9 cellular contexts compared by ENCODE assay signal in the genomic region with DNA sequence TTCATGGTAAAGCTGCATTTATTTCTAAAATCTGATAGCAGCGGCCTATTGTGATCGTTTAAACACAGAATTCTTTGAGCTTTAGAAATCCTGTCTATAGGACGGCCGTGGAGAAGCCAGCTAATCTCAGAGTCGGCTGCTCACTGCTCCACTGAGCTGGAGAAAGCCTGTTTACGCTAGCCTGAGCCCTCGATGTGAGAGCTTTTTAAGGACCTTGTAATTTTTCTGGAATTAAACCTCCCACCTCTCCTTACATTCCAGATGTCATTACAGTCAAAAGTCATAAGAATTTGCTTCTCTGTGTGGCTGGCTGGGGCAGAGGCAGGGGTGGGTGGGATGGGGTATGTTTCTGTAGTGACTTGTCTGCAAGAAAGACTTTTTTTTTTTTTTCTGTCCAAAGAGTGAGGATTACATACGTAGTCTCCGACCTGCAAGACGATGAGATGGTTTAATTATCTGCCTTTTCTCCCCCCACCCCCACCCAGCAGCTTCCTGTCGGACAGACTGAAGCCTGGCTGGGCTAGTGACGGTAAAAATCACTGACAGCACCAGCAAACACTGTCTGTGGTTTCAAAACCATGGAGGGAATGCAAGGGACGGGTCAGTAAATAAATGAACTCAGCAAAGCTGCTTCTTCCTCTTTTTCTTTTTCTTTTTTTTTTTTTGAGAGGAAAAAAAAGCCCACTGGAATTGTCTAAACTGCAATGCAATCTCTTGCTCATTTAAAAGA. TPM values are rescaled to one million over a fixed set of nuclear protein-coding genes. Genes with fewer than 3 reads are reported as not detected.
DNase-seq lines count a peak whose midpoint lies in the region; ATAC-seq, FAIRE-seq and TF ChIP-seq lines count a peak whose summit lies in the region.
"Had no signal": no experiment of that assay in that cellular context is flagged by ENCODE, and none has a peak within 500 bp of the region (broad histone marks: within the 10 kb centered on the region; RNA-seq: fewer than 3 reads in every experiment).

No MANE protein-coding gene starts in this region.

- H3K4me1 ChIP-seq in esophagus squamous epithelium: peaks cover 30 to 73% (median 55%) of the 10 kb centered on the region in 3 donors
- H3K4me1 ChIP-seq in ovary (ENCODE audit: insufficient read depth): peaks cover 34% of the 10 kb centered on the region

- intact Hi-C loops in esophagus squamous epithelium (cut with DNase I): no loop called here
- intact Hi-C loops in ovary (cut with DNase I): loop anchor here in 1 of 4 donors (5.0 kb wide), 1 partner anchor 36 kb away; the partner anchor contains the start of genes ARL3 and SFXN2

- DNase-seq in GM12891 (ENCODE audit: insufficient read length, low spot score) (no peak), RCC 7860 (ENCODE audit: low spot score) (peak; percentile 88), esophagus squamous epithelium (lab: John Stamatoyannopoulos, UW) (no peak), ovary (peak in 1 of 5 donors; percentile 12), NCI-H2196 treated with DMSO at 0.1 percent for 48 hours (lab: John Stamatoyannopoulos, UW; ENCODE audit: unreplicated experiment) (no peak)
- no peak for DNase-seq in activated CD4-positive, alpha-beta T cell treated with anti-CD3 and anti-CD28 coated beads, Interleukin-2, amount 50 U/mL, for 1 hour

- TF ChIP-seq CTCF in esophagus squamous epithelium (IDR thresholded peaks at IDR 0.05) (peak in 1 of 6 experiments; percentile 4), ovary (IDR thresholded peaks at IDR 0.05) (no peak)

- H3K36me3 ChIP-seq in esophagus squamous epithelium (peaks cover 0 to under 1% (median 0%) of the 10 kb centered on the region in 3 donors), ovary (no peaks in the 10 kb centered on the region)
- H3K36me3 ChIP-seq: pancreas had no signal

- 24 to 39% methylated on average over 11 to 13 of the region's 13 CpGs for WGBS in esophagus squamous epithelium, 2 donors
- WGBS in ovary, 3 donors: 3 to 8% (median 6%) methylated on average over 13 of the region's 13 CpGs

- TF ChIP-seq POLR2A in GM12891 (IDR thresholded peaks at IDR 0.05; ENCODE audit: low read depth, low read length) (no peak), esophagus squamous epithelium (IDR thresholded peaks at IDR 0.05) (peak in 1 of 4 donors; percentile 17), ovary (IDR thresholded peaks at IDR 0.05) (no peak)

- FAIRE-seq in GM12891 (lab: Jason Lieb, UNC) (no peak), RCC 7860 (lab: Jason Lieb, UNC) (peak; percentile 92)
- FAIRE-seq: pancreas had no signal

- H3K27me3 ChIP-seq in esophagus squamous epithelium: no peaks in the 10 kb centered on the region
- no peaks in the 10 kb centered on the region for H3K27me3 ChIP-seq in ovary
- H3K27me3 ChIP-seq: pancreas had no signal

- H3K27ac ChIP-seq in esophagus squamous epithelium (peak overlapping the region; percentile 52 to 89 (median 74)), ovary (peak overlapping the region; percentile 29 to 41)

- ATAC-seq in HG03432 (IDR thresholded peaks at IDR 0.05; ENCODE audit: unreplicated experiment): no peak
- ATAC-seq in GM18861 (IDR thresholded peaks at IDR 0.05; ENCODE audit: unreplicated experiment): no peak

- H3K9me3 ChIP-seq in esophagus squamous epithelium (no peaks in the 10 kb centered on the region), ovary (no peaks in the 10 kb centered on the region)
- H3K9me3 ChIP-seq: pancreas had no signal

- peak overlapping the region in 1 of 4 donors; percentile 3 for H3K4me3 ChIP-seq in esophagus squamous epithelium
- H3K4me3 ChIP-seq in ovary: no peak overlapping the region
- H3K4me3 ChIP-seq: pancreas had no signal

- no peak for TF ChIP-seq EP300 in ovary (IDR thresholded peaks at IDR 0.05)

TF ChIP-seq in GM12891, 5 proteins besides CTCF, POLR2A, EP300 and RAD21:
- TF ChIP-seq PAX5 (IDR thresholded peaks at IDR 0.05; ENCODE audit: insufficient read depth, low read length, severe bottlenecking) (no peak), SPI1 (IDR thresholded peaks at IDR 0.05; ENCODE audit: low read depth, low read length) (peak; percentile 48; the same call in 1 of the 2 replicates), POU2F2 (IDR thresholded peaks at IDR 0.05; ENCODE audit: low read depth, low read length) (no peak), TAF1 (IDR thresholded peaks at IDR 0.05; ENCODE audit: low read depth, low read length) (no peak)

RNA-seq across cellular contexts. Expression of gene TRIM8, which starts 31.8 kb away (rescaled TPM):
- 33.9 TPM for polyA plus RNA-seq in GM12891 (2012; ENCODE audit: low read depth, missing spikeins)
- total RNA-seq in esophagus squamous epithelium (10 to 100 TPM; 27.6 to 75.9 (median 48.8) TPM), ovary (100 to 1,000 TPM in 2 of 7 donors, 10 to 100 TPM in 5; 48.5 to 120 (median 91.7) TPM)
- polyA plus RNA-seq in ovary: 10 to 100 TPM; 74.7 to 84.3 TPM

RNA-seq across cellular contexts. Expression of gene ARL3, which starts 38.1 kb away (rescaled TPM):
- polyA plus RNA-seq in GM12891 (2012; ENCODE audit: low read depth, missing spikeins): 9.7 TPM
- 1 to 10 TPM in 3 of 4 donors, under 1 TPM in 1; 0.87 to 5.0 (median 2.2) TPM for total RNA-seq in esophagus squamous epithelium
- total RNA-seq in ovary: 10 to 100 TPM in 6 of 7 donors, 1 to 10 TPM in 1; 9.5 to 25.6 (median 23.3) TPM
- polyA plus RNA-seq in ovary: 10 to 100 TPM; 23.0 to 23.9 TPM

RNA-seq across cellular contexts. Expression of gene SFXN2, which starts 38.4 kb away (rescaled TPM):
- 15.4 TPM for polyA plus RNA-seq in GM12891 (2012; ENCODE audit: low read depth, missing spikeins)
- 1 to 10 TPM; 1.4 to 7.8 (median 3.6) TPM for total RNA-seq in esophagus squamous epithelium
- total RNA-seq in ovary: 10 to 100 TPM in 6 of 7 donors, 1 to 10 TPM in 1; 8.7 to 31.2 (median 20.3) TPM
- 10 to 100 TPM in 1 of 2 donors, 1 to 10 TPM in 1; 6.2 to 11.8 TPM for polyA plus RNA-seq in ovary
